Comparison of ENCODE assay signal across 21 cellular contexts in the genomic region with DNA sequence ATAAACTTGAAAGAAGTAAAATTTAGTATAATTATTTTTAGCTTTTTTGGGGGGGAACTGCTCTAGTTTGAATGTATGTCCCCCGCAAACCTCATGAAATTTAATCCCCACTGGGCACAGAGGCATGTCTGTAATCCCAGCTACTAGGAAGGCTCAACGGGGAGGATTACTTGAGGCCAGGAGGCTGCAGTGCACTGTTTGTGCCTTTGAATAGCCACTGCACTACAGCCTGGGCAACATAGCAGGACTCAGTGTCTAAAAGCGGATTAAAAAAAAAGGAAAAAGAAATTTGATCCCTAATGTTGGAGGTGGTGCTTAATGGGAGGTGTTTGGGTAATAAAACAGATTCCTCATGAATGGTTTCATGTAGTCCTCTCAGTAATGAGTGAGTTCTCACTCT. TPM values are rescaled to one million over a fixed set of nuclear protein-coding genes. Genes with fewer than 3 reads are reported as not detected.
DNase-seq lines count a peak whose midpoint lies in the region; ATAC-seq, FAIRE-seq and TF ChIP-seq lines count a peak whose summit lies in the region.
"Had no signal": no experiment of that assay in that cellular context is flagged by ENCODE, and none has a peak within 500 bp of the region (broad histone marks: within the 10 kb centered on the region; RNA-seq: fewer than 3 reads in every experiment).

No MANE protein-coding gene starts in this region.

- H3K4me3 ChIP-seq in HepG2 (replicated peaks in 1 of 3; ENCODE audit: insufficient read depth in 1 of 3, low read depth in 2 of 3, low read length in 3 of 3), result no peak overlapping the region
- no peak overlapping the region for H3K4me3 ChIP-seq in right lobe of liver
- no peak overlapping the region for H3K4me3 ChIP-seq in K562
- H3K4me3 ChIP-seq in sigmoid colon, result no peak overlapping the region

- H3K36me3 ChIP-seq in HepG2 (replicated peaks in 1 of 2; ENCODE audit: control insufficient read depth in 1 of 2, insufficient read depth in 2 of 2, low read length in 2 of 2) (peaks cover 1 to 16% of the 10 kb centered on the region in 2 experiments; a peak in 4 of 5 replicates), right lobe of liver (peaks cover 0 to 27% (median 2%) of the 10 kb centered on the region in 4 donors), K562 (ENCODE audit: control insufficient read depth, insufficient read depth, low read length) (peaks cover 38% of the 10 kb centered on the region), sigmoid colon (peaks cover 0 to 21% (median 9%) of the 10 kb centered on the region in 4 donors)

- H3K9me3 Mint-ChIP-seq in type B pancreatic cell, result peaks cover 4% of the 10 kb centered on the region
- H3K9me3 Mint-ChIP-seq in Calu3 (ENCODE audit: low read depth, unreplicated experiment), result no peaks in the 10 kb centered on the region
- H3K9me3 Mint-ChIP-seq: CD4-positive, alpha-beta memory T cell had no signal

- ATAC-seq in HepG2 (peak; percentile 62), right lobe of liver (no peak), K562 (peak; percentile 59)

- no peaks in the 10 kb centered on the region for H3K27me3 Mint-ChIP-seq in type B pancreatic cell
- H3K27me3 Mint-ChIP-seq in Calu3 (ENCODE audit: unreplicated experiment), result no peaks in the 10 kb centered on the region
- H3K27me3 Mint-ChIP-seq: CD4-positive, alpha-beta memory T cell had no signal

- CTCF ChIA-PET in HepG2 (lab: Yijun Ruan, JAX; ENCODE audit: low intra/inter-chr PET ratio, low total read pairs) (no interaction called here), K562 (lab: Yijun Ruan, JAX; ENCODE audit: low intra/inter-chr PET ratio) (no interaction called here), Calu3 (lab: Charles Lee) (no interaction called here)

- TF ChIP-seq CTCF in HepG2 (CRISPR knock-in tag; IDR thresholded peaks at IDR 0.05) (no peak), right lobe of liver (IDR thresholded peaks at IDR 0.05) (no peak), K562 (IDR thresholded peaks at IDR 0.05 in 2 of 3, conservative IDR thresholded peaks at IDR 0.05 in 1 of 3; ENCODE audit: insufficient read depth in 2 of 3, low read depth in 1 of 3, low read length in 3 of 3) (no peak), type B pancreatic cell (conservative IDR thresholded peaks at IDR 0.05) (no peak), Calu3 (IDR thresholded peaks at IDR 0.05; ENCODE audit: unreplicated experiment) (no peak), sigmoid colon (IDR thresholded peaks at IDR 0.05) (no peak)

- BruUV-seq in HepG2 (replicated peaks; lab: Mats Ljungman, UMichigan) (no TSS peak), K562 (replicated peaks; lab: Mats Ljungman, UMichigan) (no TSS peak), Calu3 (replicated peaks; lab: Mats Ljungman, UMichigan) (no TSS peak)

- H3K4me2 ChIP-seq in HepG2 (ENCODE audit: low read depth, low read length), result no peak overlapping the region
- H3K4me2 ChIP-seq in K562 (ENCODE audit: insufficient read depth, low read length), result no peak overlapping the region
- H3K4me2 ChIP-seq: SK-N-SH had no signal

- TF ChIP-seq POLR2A in HepG2 (IDR thresholded peaks at IDR 0.05; ENCODE audit: insufficient read depth in 1 of 2, low read depth in 2 of 2, low read length in 2 of 2) (no peak), right lobe of liver (IDR thresholded peaks at IDR 0.05) (no peak), K562 (conservative IDR thresholded peaks at IDR 0.05) (no peak), sigmoid colon (IDR thresholded peaks at IDR 0.05) (no peak)

- in situ Hi-C loops in HepG2 (cut with HindIII; ENCODE audit: extremely low pct_ligation_motif_present, low pct_unique_long_range_greater_than_20kb) (no loop called here), K562 (cut with MboI) (no loop called here)

- H3K36me3 Mint-ChIP-seq in type B pancreatic cell (peaks cover 16% of the 10 kb centered on the region), Calu3 (ENCODE audit: insufficient read depth, unreplicated experiment) (peaks cover 12% of the 10 kb centered on the region)

- H3K27me3 ChIP-seq in HepG2 (ENCODE audit: control insufficient read depth in 1 of 2, insufficient read depth in 2 of 2, low read length in 2 of 2) (no peaks in the 10 kb centered on the region), right lobe of liver (no peaks in the 10 kb centered on the region), K562 (ENCODE audit: control insufficient read depth in 2 of 2, insufficient read depth in 2 of 2, low read length in 2 of 2) (no peaks in the 10 kb centered on the region), sigmoid colon (no peaks in the 10 kb centered on the region)

- H2AFZ ChIP-seq in HepG2 (ENCODE audit: low read length) (no peak overlapping the region), K562 (ENCODE audit: low read depth, low read length) (no peak overlapping the region)

- no peaks in the 10 kb centered on the region for H3K9me1 ChIP-seq in K562 (ENCODE audit: control insufficient read depth, insufficient read depth, low read length)

- peaks cover 1% of the 10 kb centered on the region for H3K79me2 ChIP-seq in HepG2 (ENCODE audit: insufficient read depth, low read length)
- peaks cover 6% of the 10 kb centered on the region for H3K79me2 ChIP-seq in K562 (ENCODE audit: control insufficient read depth, insufficient read depth, low read length)

- DNase-seq in HepG2 (ENCODE audit: low spot score) (no peak), right lobe of liver (no peak), NCI-H82 treated with DMSO at 0.1 percent for 48 hours (lab: John Stamatoyannopoulos, UW; ENCODE audit: unreplicated experiment) (peak; percentile 31), K562 (ENCODE audit: extremely low read depth in 1 of 4, low spot score in 3 of 4) (no peak), type B pancreatic cell (ENCODE audit: extremely low spot score, unreplicated experiment) (no peak), superior temporal gyrus (ENCODE audit: extremely low spot score) (no peak), Calu3 (no peak), sigmoid colon (no peak)
- DNase-seq: Caco-2; CD4-positive, alpha-beta memory T cell; GOT3; KBM-7; MM.1S; NCI-H1092 treated with DMSO at 0.1 percent for 48 hours; NCI-H1436 treated with DMSO at 0.1 percent for 48 hours; NCI-H1930; NCI-H524 treated with DMSO at 0.1 percent for 48 hours; OCI-M1; SHP77 treated with DMSO at 0.1 percent for 48 hours; SK-N-SH had no signal

- FAIRE-seq in HepG2 (lab: Jason Lieb, UNC) (no peak), K562 (lab: Jason Lieb, UNC) (no peak)
- FAIRE-seq: GM12892 had no signal

- intact Hi-C loops in HepG2 (cut with micrococcal nuclease; ENCODE audit: unreplicated experiment), result no loop called here
- intact Hi-C loops in right lobe of liver (cut with DNase I), result no loop called here
- intact Hi-C loops in K562 (cut with micrococcal nuclease), result loop anchor here (10.0 kb wide), 1 partner anchor 284 kb away; no protein-coding TSS in a partner anchor
- intact Hi-C loops in Calu3 (cut with micrococcal nuclease; ENCODE audit: unreplicated experiment), result no loop called here
- intact Hi-C loops in sigmoid colon (cut with DNase I), result no loop called here

- H4K20me1 ChIP-seq in HepG2 (ENCODE audit: insufficient read depth, low read length) (no peaks in the 10 kb centered on the region), K562 (replicated peaks; ENCODE audit: control insufficient read depth, insufficient read depth, low read length) (no peaks in the 10 kb centered on the region)

- H3K4me1 Mint-ChIP-seq in type B pancreatic cell (ENCODE audit: unreplicated experiment) (no peaks in the 10 kb centered on the region), Calu3 (ENCODE audit: low read depth, unreplicated experiment) (no peaks in the 10 kb centered on the region)

- H3K9ac ChIP-seq in HepG2 (ENCODE audit: insufficient read depth, low read depth, low read length) (no peak overlapping the region), K562 (ENCODE audit: insufficient read depth in 1 of 2, low read depth in 2 of 2, low read length in 2 of 2) (no peak overlapping the region)
- H3K9ac ChIP-seq: SK-N-SH had no signal

- H3K27ac ChIP-seq in HepG2 (ENCODE audit: extremely low read length, insufficient read depth, low read length) (no peak overlapping the region), right lobe of liver (no peak overlapping the region), K562 (ENCODE audit: extremely low read depth, low read depth, low read length) (no peak overlapping the region), sigmoid colon (no peak overlapping the region)

- TF ChIP-seq EP300 in HepG2 (IDR thresholded peaks at IDR 0.05; ENCODE audit: low read depth in 2 of 2, low read length in 2 of 2) (no peak), HepG2 (CRISPR knock-in tag; IDR thresholded peaks at IDR 0.05; ENCODE audit: borderline replicate concordance) (no peak), K562 (IDR thresholded peaks at IDR 0.05; ENCODE audit: low read length) (no peak), sigmoid colon (IDR thresholded peaks at IDR 0.05) (no peak)

- no peaks in the 10 kb centered on the region for H3K9me3 ChIP-seq in HepG2 (ENCODE audit: low read length)
- H3K9me3 ChIP-seq in right lobe of liver, result no peaks in the 10 kb centered on the region
- no peaks in the 10 kb centered on the region for H3K9me3 ChIP-seq in K562 (replicated peaks; ENCODE audit: control insufficient read depth, insufficient read depth, low read depth, low read length)
- H3K9me3 ChIP-seq in sigmoid colon, result no peaks in the 10 kb centered on the region
- H3K9me3 ChIP-seq: Caco-2, SK-N-SH had no signal

- H3K4me3 Mint-ChIP-seq in type B pancreatic cell, result no peak overlapping the region
- H3K4me3 Mint-ChIP-seq in Calu3 (ENCODE audit: low read depth, unreplicated experiment), result no peak overlapping the region
- H3K4me3 Mint-ChIP-seq: CD4-positive, alpha-beta memory T cell had no signal

- 96% methylated on average over 3 of the region's 3 CpGs for WGBS in HepG2 (ENCODE audit: low lambda C conversion rate)
- 97% methylated on average over 3 of the region's 3 CpGs for WGBS in right lobe of liver (ENCODE audit: insufficient coverage, low coverage, low lambda C conversion rate, missing lambda C conversion rate)
- WGBS in K562 (ENCODE audit: insufficient coverage, low coverage, missing lambda C conversion rate), result 60% methylated on average over 3 of the region's 3 CpGs
- WGBS in sigmoid colon, 2 donors, result 92 to 94% methylated on average over 3 of the region's 3 CpGs

- no peak for TF ChIP-seq RAD21 in HepG2 (CRISPR knock-in tag; IDR thresholded peaks at IDR 0.05)
- no peak for TF ChIP-seq RAD21 in K562 (CRISPR knock-in tag; conservative IDR thresholded peaks at IDR 0.05 in 1 of 2, IDR thresholded peaks at IDR 0.05 in 1 of 2)

- POLR2A ChIA-PET in HepG2 (lab: Yijun Ruan, JAX) (interaction anchor here (2.7 kb wide), 1 partner anchor 9 kb away, joined by 13 read pairs; a partner anchor contains a TSS), K562 (lab: Yijun Ruan, JAX) (interaction anchor here (0.5 to 1.7 kb wide), 6 partner anchors 8 to 43 kb away, joined by 3 to 8 read pairs (median 3); a partner anchor contains a TSS)

- H3K4me1 ChIP-seq in HepG2 (ENCODE audit: insufficient read depth, low read length) (no peaks in the 10 kb centered on the region), right lobe of liver (no peaks in the 10 kb centered on the region), K562 (replicated peaks in 1 of 2; ENCODE audit: control insufficient read depth in 2 of 2, insufficient read depth in 2 of 2, low read length in 2 of 2) (no peaks in the 10 kb centered on the region; a peak in 2 of 5 replicates), sigmoid colon (peaks cover 0 to 19% (median 12%) of the 10 kb centered on the region in 4 donors)
- H3K4me1 ChIP-seq: Caco-2 had no signal

- peak overlapping the region; percentile 23 for H3K27ac Mint-ChIP-seq in type B pancreatic cell
- H3K27ac Mint-ChIP-seq in Calu3 (ENCODE audit: unreplicated experiment), result no peak overlapping the region
- H3K27ac Mint-ChIP-seq: CD4-positive, alpha-beta memory T cell had no signal

RNA-seq across cellular contexts. Expression of a gene that starts 43.1 kb away (rescaled TPM):
- total RNA-seq in HepG2 (2016; rRNA removed; fragmentation: Illumina TruSeq; extraction: Trizol) (68.7 and 70.9 TPM in 2 replicates), right lobe of liver (10 to 100 TPM; 13.5 to 25.7 (median 16.7) TPM), K562 (2014; rRNA removed) (41.1 and 45.9 TPM in 2 replicates), K562 (2014; rRNA removed; fragmentation: Illumina TruSeq; extraction: Trizol) (59.3 and 63.2 TPM in 2 replicates), K562 (2015; rRNA removed; fragmentation: Illumina TruSeq; extraction: Trizol) (66.9 and 67.6 TPM in 2 replicates), K562 (2021) (42.0 and 43.8 TPM in 2 replicates), type B pancreatic cell (ENCODE audit: low replicate concordance) (45.1 and 66.5 TPM in 2 replicates), Calu3 (2022) (37.7 and 40.2 TPM in 2 replicates), sigmoid colon (10 to 100 TPM; 28.8 to 47.6 (median 35.2) TPM)
- total RNA-seq in HepG2 (2016; cell fraction: cytosol; rRNA removed; fragmentation: Illumina TruSeq; extraction: Trizol; ENCODE audit: low read depth), result 31.3 and 38.5 TPM in 2 replicates
- total RNA-seq in HepG2 (2016; cell fraction: insoluble cytoplasmic fraction; rRNA removed; fragmentation: Illumina TruSeq; extraction: Trizol), result 64.2 and 75.5 TPM in 2 replicates
- total RNA-seq in HepG2 (2016; cell fraction: membrane; rRNA removed; fragmentation: Illumina TruSeq; extraction: Trizol), result 23.9 and 24.4 TPM in 2 replicates
- total RNA-seq in HepG2 (2016; cell fraction: nucleus; rRNA removed; fragmentation: Illumina TruSeq; extraction: Trizol), result 135 and 151 TPM in 2 replicates
- polyA plus RNA-seq in HepG2 (2011; rRNA removed) (17.2 and 18.9 TPM in 2 replicates), K562 (2011; rRNA removed) (29.2 and 38.1 TPM in 2 replicates), K562 (2014; fragmentation: Illumina TruSeq; extraction: Trizol) (31.3 and 41.4 TPM in 2 replicates), K562 (2014; fragmentation: Nextera tagmentation; extraction: Ambion mirVana) (10 to 100 TPM; 27.5 to 27.9 TPM), K562 (2014; rRNA removed) (29.5 and 41.1 TPM in 2 replicates), sigmoid colon (10 to 100 TPM; 10.8 to 16.9 (median 14.8) TPM)
- 7.8 and 12.6 TPM in 2 replicates for polyA plus RNA-seq in HepG2 (2011; cell fraction: cytosol; rRNA removed)
- polyA plus RNA-seq in HepG2 (2011; cell fraction: nucleus; rRNA removed), result 14.0 and 22.1 TPM in 2 replicates
- 21.4 and 24.8 TPM in 2 replicates for polyA plus RNA-seq in HepG2 (2012)
- polyA plus RNA-seq in HepG2 (2016; cell fraction: cytosol; fragmentation: Illumina TruSeq; extraction: Trizol; ENCODE audit: low read depth), result 4.1 and 4.2 TPM in 2 replicates
- 59.1 and 71.5 TPM in 2 replicates for polyA plus RNA-seq in HepG2 (2016; cell fraction: insoluble cytoplasmic fraction; fragmentation: Illumina TruSeq; extraction: Trizol; ENCODE audit: low read depth)
- 7.1 and 7.7 TPM in 2 replicates for polyA plus RNA-seq in HepG2 (2016; cell fraction: membrane; fragmentation: Illumina TruSeq; extraction: Trizol; ENCODE audit: low read depth)
- 57.6 and 63.1 TPM in 2 replicates for polyA plus RNA-seq in HepG2 (2016; cell fraction: nucleus; fragmentation: Illumina TruSeq; extraction: Trizol; ENCODE audit: insufficient read depth, low read depth)
- 12.5 and 23.0 TPM in 2 replicates for polyA minus RNA-seq in HepG2 (2011; rRNA and poly(A)+ RNA removed; ENCODE audit: low replicate concordance)
- 10.9 and 16.9 TPM in 2 replicates for polyA minus RNA-seq in HepG2 (2011; cell fraction: cytosol; rRNA and poly(A)+ RNA removed)
- 221 and 230 TPM in 2 replicates for polyA minus RNA-seq in HepG2 (2011; cell fraction: nucleus; rRNA and poly(A)+ RNA removed)
- 29.9 and 123 TPM in 2 replicates for total RNA-seq in K562 (2011; cell fraction: chromatin; rRNA removed; ENCODE audit: low replicate concordance)
- total RNA-seq in K562 (2011; cell fraction: nucleolus; rRNA removed), result 13.3 and 20.3 TPM in 2 replicates
- 35.9 and 73.1 TPM in 2 replicates for total RNA-seq in K562 (2011; cell fraction: nucleoplasm; rRNA removed)
- 7.8 and 11.5 TPM in 2 replicates for polyA plus RNA-seq in K562 (2011; cell fraction: cytosol; rRNA removed)
- 14.5 and 26.3 TPM in 2 replicates for polyA plus RNA-seq in K562 (2011; cell fraction: nucleus; rRNA removed)
- polyA plus RNA-seq in K562 (2012), result 17.7 and 35.7 TPM in 2 replicates
- polyA minus RNA-seq in K562 (2011; rRNA and poly(A)+ RNA removed), result 105 and 119 TPM in 2 replicates
- 19.0 and 19.7 TPM in 2 replicates for polyA minus RNA-seq in K562 (2011; cell fraction: cytosol; rRNA and poly(A)+ RNA removed)
- 68.8 and 136 TPM in 2 replicates for polyA minus RNA-seq in K562 (2011; cell fraction: nucleus; rRNA and poly(A)+ RNA removed)

Comparison
In these comparisons a context has a peak if more than half of its experiments do, and no peak if none do; other contexts are left out.
1. ATAC-seq: peak in HepG2 (single experiment) and K562 (single experiment); none in right lobe of liver (0 of 4).